ENCODE assay signal across 6 cellular contexts in genomic region chr1:83816836-83817235, GRCh38.
"Had no signal": no experiment of that assay in that cellular context is flagged by ENCODE, and none has a peak within 500 bp of the region (broad histone marks: within the 10 kb centered on the region; RNA-seq: fewer than 3 reads in every experiment).

No MANE protein-coding gene starts in this region.

- ATAC-seq: HepG2, K562 had no signal

- H3K4me3 Mint-ChIP-seq: IgD-negative memory B cell had no signal

- H3K4me3 ChIP-seq: K562 had no signal

- H3K27ac ChIP-seq: HL-60 had no signal

- H3K27ac Mint-ChIP-seq: IgD-negative memory B cell had no signal

- DNase-seq: IMR-90, KBM-7 had no signal
